ENCODE assay signal across 1 cellular context in the genomic region with DNA sequence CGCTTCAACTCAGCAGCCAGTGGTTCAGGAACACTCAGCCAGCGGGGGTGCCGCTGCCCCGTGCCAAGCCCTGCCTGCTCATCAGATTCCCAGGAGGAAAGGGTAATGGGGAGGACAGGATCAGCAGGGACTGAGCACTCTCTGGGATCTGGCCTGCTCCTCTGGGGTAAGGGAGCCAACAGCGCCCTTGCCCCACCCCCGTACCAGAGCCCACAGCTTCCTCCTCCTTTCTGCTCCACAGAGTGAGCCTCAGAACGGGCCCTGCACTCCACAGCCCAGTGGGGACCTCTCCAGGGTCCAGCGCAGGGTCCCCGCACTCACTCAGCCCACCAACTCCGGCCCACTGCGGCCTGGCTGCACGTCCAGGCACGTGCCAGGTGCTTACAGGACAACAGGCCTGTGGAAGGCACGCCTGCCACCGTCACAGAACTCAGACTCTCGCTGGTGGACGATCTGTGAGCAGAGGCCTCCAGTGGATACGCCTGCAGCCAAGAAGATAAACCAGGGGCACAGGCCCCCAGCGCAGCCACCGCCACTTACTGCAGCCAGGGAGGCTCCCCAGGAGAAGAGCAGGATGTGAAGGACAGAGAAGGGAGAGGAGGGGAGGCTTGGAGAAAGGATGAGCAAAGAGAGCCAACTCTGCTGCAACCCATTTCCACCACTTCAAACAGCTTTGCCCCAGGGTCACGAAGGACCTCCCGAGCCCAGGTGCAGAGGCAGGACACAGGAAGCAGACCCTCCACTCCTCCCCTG.
TF ChIP-seq lines count a peak whose summit lies in the region.

No MANE protein-coding gene starts in this region.

TF ChIP-seq in H1, 55 proteins besides CTCF, POLR2A, EP300 and RAD21:
- no peak for TF ChIP-seq SIX5 (IDR thresholded peaks at IDR 0.05; ENCODE audit: low read depth, low read length)
- TF ChIP-seq RBBP5 (IDR thresholded peaks at IDR 0.05; ENCODE audit: borderline replicate concordance, low read depth, low read length) = no peak
- no peak for TF ChIP-seq NANOG (IDR thresholded peaks at IDR 0.05; ENCODE audit: insufficient read depth, low read depth, low read length, poor library complexity, severe bottlenecking)
- TF ChIP-seq, protein P1, sequence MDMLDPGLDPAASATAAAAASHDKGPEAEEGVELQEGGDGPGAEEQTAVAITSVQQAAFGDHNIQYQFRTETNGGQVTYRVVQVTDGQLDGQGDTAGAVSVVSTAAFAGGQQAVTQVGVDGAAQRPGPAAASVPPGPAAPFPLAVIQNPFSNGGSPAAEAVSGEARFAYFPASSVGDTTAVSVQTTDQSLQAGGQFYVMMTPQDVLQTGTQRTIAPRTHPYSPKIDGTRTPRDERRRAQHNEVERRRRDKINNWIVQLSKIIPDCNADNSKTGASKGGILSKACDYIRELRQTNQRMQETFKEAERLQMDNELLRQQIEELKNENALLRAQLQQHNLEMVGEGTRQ (IDR thresholded peaks at IDR 0.05; ENCODE audit: low read length) = no peak
- TF ChIP-seq BRCA1 (IDR thresholded peaks at IDR 0.05; ENCODE audit: low read depth, low read length) = no peak
- TF ChIP-seq RNF2 (IDR thresholded peaks at IDR 0.05; ENCODE audit: borderline replicate concordance, low read depth, low read length, missing control alignments, poor library complexity, severe bottlenecking) = no peak
- TF ChIP-seq, protein P2, sequence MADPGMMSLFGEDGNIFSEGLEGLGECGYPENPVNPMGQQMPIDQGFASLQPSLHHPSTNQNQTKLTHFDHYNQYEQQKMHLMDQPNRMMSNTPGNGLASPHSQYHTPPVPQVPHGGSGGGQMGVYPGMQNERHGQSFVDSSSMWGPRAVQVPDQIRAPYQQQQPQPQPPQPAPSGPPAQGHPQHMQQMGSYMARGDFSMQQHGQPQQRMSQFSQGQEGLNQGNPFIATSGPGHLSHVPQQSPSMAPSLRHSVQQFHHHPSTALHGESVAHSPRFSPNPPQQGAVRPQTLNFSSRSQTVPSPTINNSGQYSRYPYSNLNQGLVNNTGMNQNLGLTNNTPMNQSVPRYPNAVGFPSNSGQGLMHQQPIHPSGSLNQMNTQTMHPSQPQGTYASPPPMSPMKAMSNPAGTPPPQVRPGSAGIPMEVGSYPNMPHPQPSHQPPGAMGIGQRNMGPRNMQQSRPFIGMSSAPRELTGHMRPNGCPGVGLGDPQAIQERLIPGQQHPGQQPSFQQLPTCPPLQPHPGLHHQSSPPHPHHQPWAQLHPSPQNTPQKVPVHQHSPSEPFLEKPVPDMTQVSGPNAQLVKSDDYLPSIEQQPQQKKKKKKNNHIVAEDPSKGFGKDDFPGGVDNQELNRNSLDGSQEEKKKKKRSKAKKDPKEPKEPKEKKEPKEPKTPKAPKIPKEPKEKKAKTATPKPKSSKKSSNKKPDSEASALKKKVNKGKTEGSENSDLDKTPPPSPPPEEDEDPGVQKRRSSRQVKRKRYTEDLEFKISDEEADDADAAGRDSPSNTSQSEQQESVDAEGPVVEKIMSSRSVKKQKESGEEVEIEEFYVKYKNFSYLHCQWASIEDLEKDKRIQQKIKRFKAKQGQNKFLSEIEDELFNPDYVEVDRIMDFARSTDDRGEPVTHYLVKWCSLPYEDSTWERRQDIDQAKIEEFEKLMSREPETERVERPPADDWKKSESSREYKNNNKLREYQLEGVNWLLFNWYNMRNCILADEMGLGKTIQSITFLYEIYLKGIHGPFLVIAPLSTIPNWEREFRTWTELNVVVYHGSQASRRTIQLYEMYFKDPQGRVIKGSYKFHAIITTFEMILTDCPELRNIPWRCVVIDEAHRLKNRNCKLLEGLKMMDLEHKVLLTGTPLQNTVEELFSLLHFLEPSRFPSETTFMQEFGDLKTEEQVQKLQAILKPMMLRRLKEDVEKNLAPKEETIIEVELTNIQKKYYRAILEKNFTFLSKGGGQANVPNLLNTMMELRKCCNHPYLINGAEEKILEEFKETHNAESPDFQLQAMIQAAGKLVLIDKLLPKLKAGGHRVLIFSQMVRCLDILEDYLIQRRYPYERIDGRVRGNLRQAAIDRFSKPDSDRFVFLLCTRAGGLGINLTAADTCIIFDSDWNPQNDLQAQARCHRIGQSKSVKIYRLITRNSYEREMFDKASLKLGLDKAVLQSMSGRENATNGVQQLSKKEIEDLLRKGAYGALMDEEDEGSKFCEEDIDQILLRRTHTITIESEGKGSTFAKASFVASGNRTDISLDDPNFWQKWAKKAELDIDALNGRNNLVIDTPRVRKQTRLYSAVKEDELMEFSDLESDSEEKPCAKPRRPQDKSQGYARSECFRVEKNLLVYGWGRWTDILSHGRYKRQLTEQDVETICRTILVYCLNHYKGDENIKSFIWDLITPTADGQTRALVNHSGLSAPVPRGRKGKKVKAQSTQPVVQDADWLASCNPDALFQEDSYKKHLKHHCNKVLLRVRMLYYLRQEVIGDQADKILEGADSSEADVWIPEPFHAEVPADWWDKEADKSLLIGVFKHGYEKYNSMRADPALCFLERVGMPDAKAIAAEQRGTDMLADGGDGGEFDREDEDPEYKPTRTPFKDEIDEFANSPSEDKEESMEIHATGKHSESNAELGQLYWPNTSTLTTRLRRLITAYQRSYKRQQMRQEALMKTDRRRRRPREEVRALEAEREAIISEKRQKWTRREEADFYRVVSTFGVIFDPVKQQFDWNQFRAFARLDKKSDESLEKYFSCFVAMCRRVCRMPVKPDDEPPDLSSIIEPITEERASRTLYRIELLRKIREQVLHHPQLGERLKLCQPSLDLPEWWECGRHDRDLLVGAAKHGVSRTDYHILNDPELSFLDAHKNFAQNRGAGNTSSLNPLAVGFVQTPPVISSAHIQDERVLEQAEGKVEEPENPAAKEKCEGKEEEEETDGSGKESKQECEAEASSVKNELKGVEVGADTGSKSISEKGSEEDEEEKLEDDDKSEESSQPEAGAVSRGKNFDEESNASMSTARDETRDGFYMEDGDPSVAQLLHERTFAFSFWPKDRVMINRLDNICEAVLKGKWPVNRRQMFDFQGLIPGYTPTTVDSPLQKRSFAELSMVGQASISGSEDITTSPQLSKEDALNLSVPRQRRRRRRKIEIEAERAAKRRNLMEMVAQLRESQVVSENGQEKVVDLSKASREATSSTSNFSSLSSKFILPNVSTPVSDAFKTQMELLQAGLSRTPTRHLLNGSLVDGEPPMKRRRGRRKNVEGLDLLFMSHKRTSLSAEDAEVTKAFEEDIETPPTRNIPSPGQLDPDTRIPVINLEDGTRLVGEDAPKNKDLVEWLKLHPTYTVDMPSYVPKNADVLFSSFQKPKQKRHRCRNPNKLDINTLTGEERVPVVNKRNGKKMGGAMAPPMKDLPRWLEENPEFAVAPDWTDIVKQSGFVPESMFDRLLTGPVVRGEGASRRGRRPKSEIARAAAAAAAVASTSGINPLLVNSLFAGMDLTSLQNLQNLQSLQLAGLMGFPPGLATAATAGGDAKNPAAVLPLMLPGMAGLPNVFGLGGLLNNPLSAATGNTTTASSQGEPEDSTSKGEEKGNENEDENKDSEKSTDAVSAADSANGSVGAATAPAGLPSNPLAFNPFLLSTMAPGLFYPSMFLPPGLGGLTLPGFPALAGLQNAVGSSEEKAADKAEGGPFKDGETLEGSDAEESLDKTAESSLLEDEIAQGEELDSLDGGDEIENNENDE (IDR thresholded peaks at IDR 0.05; ENCODE audit: insufficient replicate concordance, low read length) = no peak
- TF ChIP-seq JUN (IDR thresholded peaks at IDR 0.05; ENCODE audit: low read depth, low read length) = no peak
- TF ChIP-seq TBP (IDR thresholded peaks at IDR 0.05; ENCODE audit: low read depth, low read length) = no peak
TF ChIP-seq in H1: peak in this region for 0.
